Comparison of ENCODE assay signal across 18 cellular contexts in the genomic region with DNA sequence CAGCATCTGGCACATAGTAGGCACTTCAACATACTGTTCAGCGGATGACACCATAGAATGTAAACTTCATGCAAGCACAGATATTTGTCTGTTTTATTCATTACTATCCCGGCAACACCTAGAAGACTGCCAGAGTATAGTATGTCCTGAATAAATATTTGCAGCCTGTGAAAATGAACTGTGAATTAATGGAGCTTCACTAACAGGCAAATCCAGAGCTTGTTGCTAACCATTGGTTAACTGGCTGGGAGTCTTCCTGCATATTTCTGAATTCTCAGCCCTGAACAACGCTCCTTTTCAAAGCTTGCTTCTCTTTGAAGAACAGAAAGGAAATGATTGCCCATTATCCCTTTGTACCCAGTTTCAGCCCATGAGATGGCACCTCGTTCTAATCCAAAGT.
"Had no signal": no experiment of that assay in that cellular context is flagged by ENCODE, and none has a peak within 500 bp of the region (broad histone marks: within the 10 kb centered on the region; RNA-seq: fewer than 3 reads in every experiment).

No MANE protein-coding gene starts in this region.

- DNase-seq: activated CD4-positive, alpha-beta T cell treated with anti-CD3 and anti-CD28 coated beads, Interleukin-2, amount 10 ng/mL, durations not matched to agents 24 days and 14 days; activated effector memory CD4-positive, alpha-beta T cell treated with Interleukin-2 at 50 U/mL for 16 hours; activated naive CD4-positive, alpha-beta T cell treated with anti-CD3 and anti-CD28 coated beads, Interleukin-2, amount 50 U/mL, for 16 hours; amniotic stem cell; body of pancreas; central memory CD4-positive, alpha-beta T cell; colonic mucosa; glutamatergic neuron; hypothalamus; left cardiac atrium; lower lobe of right lung; midbrain; ovary; sigmoid colon; T-helper 2 cell had no signal

- H3K27ac ChIP-seq: body of pancreas, colonic mucosa, esophagus muscularis mucosa, lower lobe of right lung, neural progenitor cell, ovary, sigmoid colon had no signal

- H3K27me3 ChIP-seq: body of pancreas, colonic mucosa, neural progenitor cell, ovary, sigmoid colon had no signal

- H3K4me1 ChIP-seq: body of pancreas, colonic mucosa, esophagus muscularis mucosa, lower lobe of right lung, sigmoid colon had no signal

- H3K4me3 ChIP-seq: body of pancreas, colonic mucosa, esophagus muscularis mucosa, lower lobe of right lung, neural progenitor cell, ovary, sigmoid colon had no signal

- H3K9me3 ChIP-seq: body of pancreas, colonic mucosa, esophagus muscularis mucosa, lower lobe of right lung, ovary, sigmoid colon had no signal

- H3K9ac ChIP-seq: neural progenitor cell had no signal

- H3K36me3 ChIP-seq: colonic mucosa, esophagus muscularis mucosa, lower lobe of right lung, neural progenitor cell, ovary, sigmoid colon had no signal

- H3K4me2 ChIP-seq: neural progenitor cell had no signal

- ATAC-seq: body of pancreas, lower lobe of right lung, WTC11 had no signal
